In genomic region chr10:61905446-61905725, GRCh38 we compare ENCODE assay signal across 10 cellular contexts. TPM values are rescaled to one million over a fixed set of nuclear protein-coding genes. Genes with fewer than 3 reads are reported as not detected.
DNase-seq lines count a peak whose midpoint lies in the region; ATAC-seq and TF ChIP-seq lines count a peak whose summit lies in the region.
"Had no signal": no experiment of that assay in that cellular context is flagged by ENCODE, and none has a peak within 500 bp of the region (broad histone marks: within the 10 kb centered on the region; RNA-seq: fewer than 3 reads in every experiment).

No MANE protein-coding gene starts in this region.

- CTCF ChIA-PET in activated naive CD4-positive, alpha-beta T cell treated with anti-CD3 and anti-CD28 coated beads for 36 hours (lab: Charles Lee) = interaction anchor here (0.7 to 6.0 kb wide), 8 partner anchors 9 to 333 kb away, joined by 3 to 33 read pairs (median 4); no protein-coding TSS in a partner anchor
- CTCF ChIA-PET in activated CD8-positive, alpha-beta T cell treated with anti-CD3 and anti-CD28 coated beads, Interleukin-2, amount 10 ng/mL, durations not matched to agents 7 days and 5 days (lab: Charles Lee) = interaction anchor here (0.8 to 2.7 kb wide), 9 partner anchors 9 to 149 kb away, joined by 3 to 12 read pairs (median 5); no protein-coding TSS in a partner anchor

- no peaks in the 10 kb centered on the region for H3K9me3 Mint-ChIP-seq in activated naive CD4-positive, alpha-beta T cell treated with anti-CD3 and anti-CD28 coated beads for 36 hours
- H3K9me3 Mint-ChIP-seq in activated CD8-positive, alpha-beta T cell treated with anti-CD3 and anti-CD28 coated beads, Interleukin-2, amount 10 ng/mL, durations not matched to agents 7 days and 5 days (ENCODE audit: insufficient read depth) = no peaks in the 10 kb centered on the region

- no peak for ATAC-seq in activated CD8-positive, alpha-beta T cell treated with anti-CD3 and anti-CD28 coated beads, Interleukin-2, amount 10 ng/mL, durations not matched to agents 7 days and 5 days
- ATAC-seq in HG03135 (IDR thresholded peaks at IDR 0.05; ENCODE audit: unreplicated experiment) (no peak), GM21737 (IDR thresholded peaks at IDR 0.05; ENCODE audit: unreplicated experiment) (no peak)

- H3K27ac ChIP-seq in liver (ENCODE audit: low read depth in 1 of 2, low read length in 2 of 2) (peak overlapping the region; percentile 20 to 33), tibial artery (peak overlapping the region; percentile 97 to 98)
- H3K27ac ChIP-seq: SJSA1 had no signal

- no peak for TF ChIP-seq RAD21 in liver (IDR thresholded peaks at IDR 0.05)

- no peak overlapping the region for H3K9ac ChIP-seq in liver (ENCODE audit: low read depth in 1 of 2, low read length in 2 of 2)

- intact Hi-C loops in activated naive CD4-positive, alpha-beta T cell treated with anti-CD3 and anti-CD28 coated beads for 36 hours (cut with micrococcal nuclease) = loop anchor here (10.0 kb wide), 1 partner anchor 1799 kb away; no protein-coding TSS in a partner anchor
- intact Hi-C loops in tibial artery (cut with DNase I; ENCODE audit: low total_unique reads) = loop anchor here (5.0 to 10.0 kb wide), 3 partner anchors 89 to 1257 kb away; no protein-coding TSS in a partner anchor

- H3K4me3 Mint-ChIP-seq in activated naive CD4-positive, alpha-beta T cell treated with anti-CD3 and anti-CD28 coated beads for 36 hours = peak overlapping the region; percentile 72
- H3K4me3 Mint-ChIP-seq in activated CD8-positive, alpha-beta T cell treated with anti-CD3 and anti-CD28 coated beads, Interleukin-2, amount 10 ng/mL, durations not matched to agents 7 days and 5 days = peak overlapping the region; percentile 2

- H3K4me3 ChIP-seq in liver (ENCODE audit: low read depth in 1 of 3, low read length in 3 of 3) (no peak overlapping the region), tibial artery (no peak overlapping the region)
- H3K4me3 ChIP-seq: SJSA1 had no signal

- H3K27me3 ChIP-seq in liver (ENCODE audit: control insufficient read depth in 4 of 4, insufficient read depth in 4 of 4, low read length in 3 of 4) (no peaks in the 10 kb centered on the region), tibial artery (no peaks in the 10 kb centered on the region)
- H3K27me3 ChIP-seq: SJSA1 had no signal

- no peak for DNase-seq in activated naive CD4-positive, alpha-beta T cell treated with anti-CD3 and anti-CD28 coated beads for 36 hours
- no peak for DNase-seq in activated naive CD4-positive, alpha-beta T cell (lab: John Stamatoyannopoulos, UW)
- DNase-seq in activated CD8-positive, alpha-beta T cell treated with anti-CD3 and anti-CD28 coated beads, Interleukin-2, amount 10 ng/mL, durations not matched to agents 7 days and 5 days = no peak
- DNase-seq in tibial artery (no peak), NCI-H2029 treated with DMSO at 0.1 percent for 48 hours (lab: John Stamatoyannopoulos, UW) (no peak)
- DNase-seq: NCI-H2081 treated with DMSO at 0.1 percent for 48 hours had no signal

- POLR2A ChIA-PET in activated CD8-positive, alpha-beta T cell treated with anti-CD3 and anti-CD28 coated beads, Interleukin-2, amount 10 ng/mL, durations not matched to agents 7 days and 5 days (lab: Charles Lee) = interaction anchor here (1.3 kb wide), 1 partner anchor 86 kb away, joined by 3 read pairs; no protein-coding TSS in a partner anchor

- H3K4me1 ChIP-seq in liver (ENCODE audit: control insufficient read depth in 4 of 4, insufficient read depth in 4 of 4, low read length in 3 of 4) (peaks cover 1 to 22% (median 14%) of the 10 kb centered on the region in 4 donors), tibial artery (peaks cover 0 to 32% (median 8%) of the 10 kb centered on the region in 4 donors)

- H3K36me3 ChIP-seq in liver (ENCODE audit: control insufficient read depth in 4 of 4, insufficient read depth in 3 of 4, low read depth in 1 of 4, low read length in 3 of 4) (no peaks in the 10 kb centered on the region), tibial artery (no peaks in the 10 kb centered on the region)

- H3K36me3 Mint-ChIP-seq in activated naive CD4-positive, alpha-beta T cell treated with anti-CD3 and anti-CD28 coated beads for 36 hours (ENCODE audit: low read depth) = peaks cover 66% of the 10 kb centered on the region
- H3K36me3 Mint-ChIP-seq in activated CD8-positive, alpha-beta T cell treated with anti-CD3 and anti-CD28 coated beads, Interleukin-2, amount 10 ng/mL, durations not matched to agents 7 days and 5 days (ENCODE audit: low read depth) = peaks cover 25% of the 10 kb centered on the region

- peaks cover 41% of the 10 kb centered on the region for H3K4me1 Mint-ChIP-seq in activated naive CD4-positive, alpha-beta T cell treated with anti-CD3 and anti-CD28 coated beads for 36 hours (ENCODE audit: low read depth)
- peaks cover 27% of the 10 kb centered on the region for H3K4me1 Mint-ChIP-seq in activated CD8-positive, alpha-beta T cell treated with anti-CD3 and anti-CD28 coated beads, Interleukin-2, amount 10 ng/mL, durations not matched to agents 7 days and 5 days (ENCODE audit: low read depth)

- H3K9me3 ChIP-seq in liver (ENCODE audit: control insufficient read depth in 4 of 4, low read length in 3 of 4) = no peaks in the 10 kb centered on the region
- H3K9me3 ChIP-seq in tibial artery = no peaks in the 10 kb centered on the region
- H3K9me3 ChIP-seq: SJSA1 had no signal

- H3K27me3 Mint-ChIP-seq in activated naive CD4-positive, alpha-beta T cell treated with anti-CD3 and anti-CD28 coated beads for 36 hours (ENCODE audit: low read depth) = no peaks in the 10 kb centered on the region
- no peaks in the 10 kb centered on the region for H3K27me3 Mint-ChIP-seq in activated CD8-positive, alpha-beta T cell treated with anti-CD3 and anti-CD28 coated beads, Interleukin-2, amount 10 ng/mL, durations not matched to agents 7 days and 5 days (ENCODE audit: low read depth)

- TF ChIP-seq CTCF in liver (IDR thresholded peaks at IDR 0.05; ENCODE audit: low read depth, low read length, missing input control) (no peak), tibial artery (IDR thresholded peaks at IDR 0.05) (no peak)

- 63% methylated on average over 1 of the region's 1 CpG for WGBS in liver

- peak overlapping the region; percentile 93 for H3K27ac Mint-ChIP-seq in activated naive CD4-positive, alpha-beta T cell treated with anti-CD3 and anti-CD28 coated beads for 36 hours
- no peak overlapping the region for H3K27ac Mint-ChIP-seq in activated CD8-positive, alpha-beta T cell treated with anti-CD3 and anti-CD28 coated beads, Interleukin-2, amount 10 ng/mL, durations not matched to agents 7 days and 5 days

TF ChIP-seq in liver, 16 proteins besides CTCF, POLR2A, EP300 and RAD21 (continues in another document):
- TF ChIP-seq SP1 (IDR thresholded peaks at IDR 0.05) (no peak), GABPA (IDR thresholded peaks at IDR 0.05 in 1 of 2, conservative IDR thresholded peaks at IDR 0.05 in 1 of 2) (no peak), NR2F2 (IDR thresholded peaks at IDR 0.05) (no peak), ATF3 (IDR thresholded peaks at IDR 0.05) (no peak), YY1 (IDR thresholded peaks at IDR 0.05) (no peak), HNF4G (IDR thresholded peaks at IDR 0.05) (no peak), RXRA (IDR thresholded peaks at IDR 0.05) (no peak), FOXA2 (IDR thresholded peaks at IDR 0.05) (no peak), ZBTB33 (IDR thresholded peaks at IDR 0.05) (no peak)

RNA-seq across cellular contexts. Expression of gene ARID5B, which starts 3.9 kb away (rescaled TPM):
- total RNA-seq in activated naive CD4-positive, alpha-beta T cell treated with anti-CD3 and anti-CD28 coated beads for 36 hours = 10 to 100 TPM; 86.3 to 87.1 TPM
- total RNA-seq in activated CD8-positive, alpha-beta T cell treated with anti-CD3 and anti-CD28 coated beads, Interleukin-2, amount 10 ng/mL, durations not matched to agents 7 days and 5 days = 10 to 100 TPM; 18.0 to 21.6 TPM
- total RNA-seq in liver = 1 to 10 TPM; 4.4 to 6.1 TPM
- polyA plus RNA-seq in liver = 1 to 10 TPM; 1.3 to 6.4 TPM
